8 cellular contexts compared by ENCODE assay signal in genomic region chr21:37564341-37564923, GRCh38.
DNase-seq lines count a peak whose midpoint lies in the region; ATAC-seq and TF ChIP-seq lines count a peak whose summit lies in the region.

No MANE protein-coding gene starts in this region.

- H3K36me3 ChIP-seq in MM.1S (replicated peaks; ENCODE audit: insufficient read depth, low read length): no peaks in the 10 kb centered on the region
- no peaks in the 10 kb centered on the region for H3K36me3 ChIP-seq in upper lobe of right lung

- intact Hi-C loops in cardiac septum (cut with DNase I) (loop anchor here (5.0 kb wide), 2 partner anchors 197 to 297 kb away; partner anchors contain the start of genes DYRK1A and VPS26C), posterior vena cava (cut with DNase I) (loop anchor here in 1 of 2 donors (10.0 kb wide), 1 partner anchor 200 kb away; the partner anchor contains the start of gene DYRK1A), upper lobe of right lung (cut with DNase I) (no loop called here)

- no peak overlapping the region for H3T11ph ChIP-seq in H9 (ENCODE audit: low read length)

- H3K9me3 ChIP-seq in H9 (ENCODE audit: control insufficient read depth, low read depth, low read length): no peaks in the 10 kb centered on the region
- no peaks in the 10 kb centered on the region for H3K9me3 ChIP-seq in MM.1S (replicated peaks; ENCODE audit: insufficient read depth, low read length)
- H3K9me3 ChIP-seq in upper lobe of right lung: no peaks in the 10 kb centered on the region

- H3K27me3 Mint-ChIP-seq in H9 (ENCODE audit: low read depth): peaks cover 15% of the 10 kb centered on the region

- no peak overlapping the region for H3K56ac ChIP-seq in H9 (ENCODE audit: insufficient read length, low read depth, low read length)

- peaks cover 14% of the 10 kb centered on the region; the same call in 1 of the 2 replicates for H3F3A ChIP-seq in MM.1S (ENCODE audit: insufficient read depth, low read length)

- peak overlapping the region; percentile 66 for H3K18ac ChIP-seq in H9 (ENCODE audit: insufficient read length, low read depth, low read length)

- H3K4ac ChIP-seq in H9 (ENCODE audit: low read depth, low read length): no peak overlapping the region

- H3K4me1 ChIP-seq in H9 (ENCODE audit: insufficient read depth, low read length) (peaks cover 4% of the 10 kb centered on the region; the same call in 1 of the 2 replicates), MM.1S (ENCODE audit: low read length) (peaks cover 15% of the 10 kb centered on the region), upper lobe of right lung (peaks cover 16% of the 10 kb centered on the region)

- H3K23me2 ChIP-seq in H9 (ENCODE audit: insufficient read length, low read depth, low read length, poor library complexity, severe bottlenecking): peaks cover 3% of the 10 kb centered on the region

- no peak overlapping the region for H2BK5ac ChIP-seq in H9 (ENCODE audit: insufficient read length, low read length)

- no peak overlapping the region for H3K27ac ChIP-seq in H9 (ENCODE audit: insufficient read length, low read depth, low read length)
- peak overlapping the region; percentile 89 for H3K27ac ChIP-seq in MM.1S (ENCODE audit: low read length)
- H3K27ac ChIP-seq in upper lobe of right lung: peak overlapping the region; percentile 97

- H3K79me2 ChIP-seq in H9 (ENCODE audit: insufficient read depth, low read length) (no peaks in the 10 kb centered on the region), MM.1S (ENCODE audit: low read length) (0 out of 2 replicates have a peak, but pooled peaks cover 6% of the 10 kb centered on the region)

- H3K4me2 ChIP-seq in H9 (ENCODE audit: insufficient read depth, insufficient read length, low read length): no peak overlapping the region
- peak overlapping the region; percentile 88 for H3K4me2 ChIP-seq in MM.1S (ENCODE audit: low read depth, low read length)

- H3K4me3 Mint-ChIP-seq in H9: peak overlapping the region; percentile 21 to 56; a peak in 3 of 5 replicates

- no peak overlapping the region for H2BK20ac ChIP-seq in H9 (ENCODE audit: low read depth, low read length, poor library complexity, severe bottlenecking)

- H4K20me1 ChIP-seq in H9 (ENCODE audit: control insufficient read depth, insufficient read depth, insufficient read length) (no peaks in the 10 kb centered on the region), MM.1S (ENCODE audit: insufficient read depth, low read length) (no peaks in the 10 kb centered on the region)

- TF ChIP-seq CTCF in H9 (conservative IDR thresholded peaks at IDR 0.05): no peak
- TF ChIP-seq CTCF in MM.1S (IDR thresholded peaks at IDR 0.05; ENCODE audit: low read length): peak; percentile 43
- TF ChIP-seq CTCF in upper lobe of right lung (IDR thresholded peaks at IDR 0.05): no peak

- H4K91ac ChIP-seq in H9 (ENCODE audit: insufficient read length, low read depth, low read length): no peak overlapping the region

- H2AFZ ChIP-seq in H9 (ENCODE audit: low read length) (no peak overlapping the region), MM.1S (ENCODE audit: low read length) (peak overlapping the region; percentile 96)

- no peaks in the 10 kb centered on the region for H3K79me1 ChIP-seq in H9 (ENCODE audit: insufficient read depth, low read depth, low read length, poor library complexity, severe bottlenecking)

- H3K14ac ChIP-seq in H9 (ENCODE audit: insufficient read depth, low read length): peak overlapping the region; percentile 79

- H2BK120ac ChIP-seq in H9 (ENCODE audit: low read depth, low read length, poor library complexity, severe bottlenecking): no peak overlapping the region

- H4K5ac ChIP-seq in H9 (ENCODE audit: insufficient read length, low read depth, low read length): no peak overlapping the region

- no CpG with 5 or more reads among the region's 14 CpGs for WGBS in H9 (ENCODE audit: extremely low coverage, insufficient read length, low lambda C conversion rate)

- no peak overlapping the region for H2AK5ac ChIP-seq in H9 (ENCODE audit: insufficient read length, low read length)

- H2BK15ac ChIP-seq in H9 (ENCODE audit: low read depth, low read length): no peak overlapping the region

- ATAC-seq in SK-N-SH treated with all-trans-retinoic acid at 6 μM for 48 hours: peak; percentile 93
- ATAC-seq in upper lobe of right lung: peak; percentile 71

- H2BK12ac ChIP-seq in H9 (ENCODE audit: insufficient read length, low read depth, low read length): no peak overlapping the region

- no peaks in the 10 kb centered on the region for H3K27me3 ChIP-seq in H9 (ENCODE audit: insufficient read depth, low read length)
- H3K27me3 ChIP-seq in MM.1S (replicated peaks; ENCODE audit: insufficient read depth, low read length): no peaks in the 10 kb centered on the region
- H3K27me3 ChIP-seq in upper lobe of right lung: no peaks in the 10 kb centered on the region

- H3K27ac Mint-ChIP-seq in H9: peak overlapping the region in 1 of 3 experiments; percentile 35; a peak in 4 of 7 replicates

- H3K4me3 ChIP-seq in MM.1S (ENCODE audit: low read length): peak overlapping the region; percentile 84
- peak overlapping the region; percentile 93 for H3K4me3 ChIP-seq in upper lobe of right lung

- no peaks in the 10 kb centered on the region; a peak in 1 of 7 replicates for H3K36me3 Mint-ChIP-seq in H9 (ENCODE audit: insufficient read depth in 1 of 3, low read depth in 3 of 3)

- H3K23ac ChIP-seq in H9 (ENCODE audit: insufficient read length, low read depth, low read length): no peak overlapping the region

- H4K8ac ChIP-seq in H9 (replicated peaks; ENCODE audit: insufficient read length, low read depth, low read length): no peak overlapping the region

- no peaks in the 10 kb centered on the region for H3K9me3 Mint-ChIP-seq in H9

- H3K9me2 ChIP-seq in MM.1S (replicated peaks; ENCODE audit: insufficient read depth, low read length): no peaks in the 10 kb centered on the region

- no peak overlapping the region for H3K9ac ChIP-seq in H9 (ENCODE audit: extremely low read depth, insufficient read length, low read length)
- peak overlapping the region; percentile 86 for H3K9ac ChIP-seq in MM.1S (ENCODE audit: low read length)

- peaks cover 14 to 21% of the 10 kb centered on the region in 2 experiments for H3K4me1 Mint-ChIP-seq in H9

- DNase-seq in EH (ENCODE audit: low read depth) (peak; percentile 99), H9 (peak; percentile 64), MM.1S (peak; percentile 93), cardiac septum (ENCODE audit: low spot score) (peak; percentile 87), posterior vena cava (ENCODE audit: low spot score) (peak; percentile 95), upper lobe of right lung (peak; percentile 81)
- peak; percentile 81 for DNase-seq in activated naive CD8-positive, alpha-beta T cell treated with anti-CD3 and anti-CD28 coated beads, Interleukin-2, amount 50 U/mL, for 16 hours (ENCODE audit: low read depth, low spot score)

TF ChIP-seq in SK-N-SH treated with all-trans-retinoic acid at 6 μM for 48 hours, 23 proteins besides CTCF, POLR2A, EP300 and RAD21 (continues in another document):
- no peak for TF ChIP-seq OSR1 (CRISPR knock-in tag; IDR thresholded peaks at IDR 0.05)
- no peak for TF ChIP-seq CREB5 (CRISPR knock-in tag; IDR thresholded peaks at IDR 0.05; ENCODE audit: low read depth)
- no peak for TF ChIP-seq ZFP30 (CRISPR knock-in tag; IDR thresholded peaks at IDR 0.05)
- TF ChIP-seq PATZ1 (CRISPR knock-in tag; IDR thresholded peaks at IDR 0.05; ENCODE audit: borderline replicate concordance): no peak
- TF ChIP-seq CSRNP3 (CRISPR knock-in tag; IDR thresholded peaks at IDR 0.05): no peak
- no peak for TF ChIP-seq GLIS3 (CRISPR knock-in tag; IDR thresholded peaks at IDR 0.05)
- no peak for TF ChIP-seq RARB (CRISPR knock-in tag; IDR thresholded peaks at IDR 0.05)
- TF ChIP-seq ZC3H10 (CRISPR knock-in tag; IDR thresholded peaks at IDR 0.05): no peak
